In genomic region chr15:57306944-57307411, GRCh38 we compare ENCODE assay signal across 8 cellular contexts.
DNase-seq lines count a peak whose midpoint lies in the region; ATAC-seq and TF ChIP-seq lines count a peak whose summit lies in the region.

No MANE protein-coding gene starts in this region.

- 30% methylated on average over 21 to 24 of the region's 24 CpGs for WGBS in esophagus, 2 donors

- no peak overlapping the region for H3K27ac Mint-ChIP-seq in neural progenitor cell

- H3K9ac ChIP-seq in neural progenitor cell: no peak overlapping the region

- no peaks in the 10 kb centered on the region for H3K9me3 Mint-ChIP-seq in neural progenitor cell

- no peaks in the 10 kb centered on the region for H3K27me3 ChIP-seq in MG63
- no peaks in the 10 kb centered on the region for H3K27me3 ChIP-seq in esophagus (ENCODE audit: control insufficient read depth in 1 of 2, insufficient read depth in 2 of 2, low read length in 2 of 2)
- no peaks in the 10 kb centered on the region for H3K27me3 ChIP-seq in neural progenitor cell

- peak overlapping the region; percentile 86 for H3K4me3 Mint-ChIP-seq in neural progenitor cell

- H3K27ac ChIP-seq in esophagus (ENCODE audit: low read depth in 2 of 2, low read length in 1 of 2) (no peak overlapping the region), neural progenitor cell (no peak overlapping the region)

- TF ChIP-seq CTCF in neural progenitor cell (IDR thresholded peaks at IDR 0.05): no peak

- H3K4me3 ChIP-seq in MG63: peak overlapping the region; percentile 42
- peak overlapping the region; percentile 8 to 54 for H3K4me3 ChIP-seq in esophagus (ENCODE audit: low read depth in 1 of 2, low read length in 2 of 2)
- H3K4me3 ChIP-seq in neural progenitor cell: peak overlapping the region; percentile 46

- H3K27me3 Mint-ChIP-seq in neural progenitor cell (ENCODE audit: insufficient read depth, low read depth): peaks cover 7% of the 10 kb centered on the region

- no peaks in the 10 kb centered on the region for H4K20me1 ChIP-seq in neural progenitor cell (ENCODE audit: low read depth)

- H3K36me3 Mint-ChIP-seq in neural progenitor cell: peaks cover 2% of the 10 kb centered on the region

- H2AFZ ChIP-seq in neural progenitor cell (replicated peaks): peak overlapping the region; percentile 69

- H3K79me2 ChIP-seq in neural progenitor cell (ENCODE audit: low read depth): no peaks in the 10 kb centered on the region

- no peaks in the 10 kb centered on the region for H3K9me3 ChIP-seq in MG63
- H3K9me3 ChIP-seq in esophagus (ENCODE audit: control insufficient read depth in 2 of 2, insufficient read depth in 1 of 2, low read depth in 1 of 2, low read length in 1 of 2): no peaks in the 10 kb centered on the region
- no peaks in the 10 kb centered on the region for H3K9me3 ChIP-seq in neural progenitor cell (ENCODE audit: low read depth)

- H3K36me3 ChIP-seq in MG63 (no peaks in the 10 kb centered on the region), esophagus (ENCODE audit: control insufficient read depth in 2 of 2, insufficient read depth in 2 of 2, low read length in 1 of 2) (no peaks in the 10 kb centered on the region), neural progenitor cell (no peaks in the 10 kb centered on the region)

- in situ Hi-C loops in KBM-7 (cut with MboI; ENCODE audit: low pct_unique_long_range_greater_than_20kb, low sequenced_read_pairs): loop anchor here (25.0 kb wide), 2 partner anchors 395 to 820 kb away; partner anchors contain the start of gene TCF12

- peaks cover 22% of the 10 kb centered on the region for H3K4me1 Mint-ChIP-seq in neural progenitor cell

- H3K4me2 ChIP-seq in neural progenitor cell: peak overlapping the region; percentile 81

- ATAC-seq in GM18519 (IDR thresholded peaks at IDR 0.05; ENCODE audit: low FRiP score, unreplicated experiment): no peak

- DNase-seq in DMS53 treated with DMSO at 0.1 percent for 48 hours (lab: John Stamatoyannopoulos, UW; ENCODE audit: unreplicated experiment) (peak; percentile 31), MG63 (no peak), neural progenitor cell (ENCODE audit: low spot score) (no peak), KBM-7 (no peak), ureter (ENCODE audit: low spot score) (no peak), NCI-H128 (lab: John Stamatoyannopoulos, UW; ENCODE audit: unreplicated experiment) (no peak)

- H3F3A ChIP-seq in neural progenitor cell (ENCODE audit: low read depth): peaks cover 17% of the 10 kb centered on the region

- H3K4me1 ChIP-seq in esophagus (ENCODE audit: control insufficient read depth in 2 of 2, insufficient read depth in 2 of 2, low read length in 1 of 2) (peaks cover 5% of the 10 kb centered on the region in 2 donors), neural progenitor cell (peaks cover 12% of the 10 kb centered on the region)
